Comparison of ENCODE assay signal across 1 cellular context in the genomic region with DNA sequence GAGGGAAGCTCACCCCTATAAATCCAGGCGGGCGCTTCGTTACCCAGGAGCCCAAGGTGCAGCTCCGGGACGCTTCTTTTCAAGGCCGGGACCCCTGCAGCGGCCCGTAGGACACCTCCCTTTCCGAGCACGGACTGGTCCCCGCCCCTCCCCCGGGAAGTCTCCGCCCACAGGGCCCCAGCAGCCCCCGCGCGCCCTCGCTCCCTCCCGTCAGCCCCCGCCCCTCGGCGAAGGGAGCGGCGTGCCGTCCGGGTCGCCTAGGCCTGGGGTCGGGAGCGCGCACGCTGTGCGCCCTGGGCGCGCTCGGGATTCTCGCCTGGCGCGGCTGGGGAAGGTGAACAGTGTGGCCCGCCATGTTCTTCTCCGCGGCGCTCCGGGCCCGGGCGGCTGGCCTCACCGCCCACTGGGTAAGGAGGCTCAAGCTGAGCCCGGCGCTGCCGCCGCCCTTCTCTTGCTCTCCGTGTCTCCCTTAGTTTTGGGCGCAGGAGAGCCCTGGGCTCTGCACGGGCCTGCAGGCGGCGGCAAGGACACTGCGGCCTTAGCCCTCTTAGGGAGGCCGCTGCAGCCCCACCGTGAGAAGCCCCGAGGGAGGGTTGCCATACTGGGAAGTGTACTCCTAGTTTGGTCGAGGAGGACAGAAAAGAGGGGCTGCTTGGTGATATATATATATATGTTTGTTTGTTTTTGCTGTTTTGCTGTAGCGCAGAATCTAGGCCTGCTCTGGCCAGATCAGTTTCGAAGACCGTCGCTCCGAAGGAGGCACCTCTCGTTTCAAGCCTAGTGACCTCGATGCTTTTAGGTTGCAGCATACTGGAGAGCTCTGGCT.
A peak's percentile ranks its signal among the peaks of the same experiment; 100 is the strongest.
TF ChIP-seq lines count a peak whose summit lies in the region.

A gene (plus strand): TSS at position 309 of the 826 bp plus-strand sequence. CDS start 45 bp downstream, at position 354.

TF ChIP-seq in WTC11, 78 proteins besides CTCF, POLR2A, EP300 and RAD21 (continued from another document and continues in another):
- TF ChIP-seq, protein P1, sequence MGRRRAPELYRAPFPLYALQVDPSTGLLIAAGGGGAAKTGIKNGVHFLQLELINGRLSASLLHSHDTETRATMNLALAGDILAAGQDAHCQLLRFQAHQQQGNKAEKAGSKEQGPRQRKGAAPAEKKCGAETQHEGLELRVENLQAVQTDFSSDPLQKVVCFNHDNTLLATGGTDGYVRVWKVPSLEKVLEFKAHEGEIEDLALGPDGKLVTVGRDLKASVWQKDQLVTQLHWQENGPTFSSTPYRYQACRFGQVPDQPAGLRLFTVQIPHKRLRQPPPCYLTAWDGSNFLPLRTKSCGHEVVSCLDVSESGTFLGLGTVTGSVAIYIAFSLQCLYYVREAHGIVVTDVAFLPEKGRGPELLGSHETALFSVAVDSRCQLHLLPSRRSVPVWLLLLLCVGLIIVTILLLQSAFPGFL (CRISPR knock-in tag; IDR thresholded peaks at IDR 0.05; ENCODE audit: borderline replicate concordance): no peak
- TF ChIP-seq, protein P2, sequence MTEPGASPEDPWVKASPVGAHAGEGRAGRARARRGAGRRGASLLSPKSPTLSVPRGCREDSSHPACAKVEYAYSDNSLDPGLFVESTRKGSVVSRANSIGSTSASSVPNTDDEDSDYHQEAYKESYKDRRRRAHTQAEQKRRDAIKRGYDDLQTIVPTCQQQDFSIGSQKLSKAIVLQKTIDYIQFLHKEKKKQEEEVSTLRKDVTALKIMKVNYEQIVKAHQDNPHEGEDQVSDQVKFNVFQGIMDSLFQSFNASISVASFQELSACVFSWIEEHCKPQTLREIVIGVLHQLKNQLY (CRISPR knock-in tag; IDR thresholded peaks at IDR 0.05): no peak
- TF ChIP-seq, protein P3, sequence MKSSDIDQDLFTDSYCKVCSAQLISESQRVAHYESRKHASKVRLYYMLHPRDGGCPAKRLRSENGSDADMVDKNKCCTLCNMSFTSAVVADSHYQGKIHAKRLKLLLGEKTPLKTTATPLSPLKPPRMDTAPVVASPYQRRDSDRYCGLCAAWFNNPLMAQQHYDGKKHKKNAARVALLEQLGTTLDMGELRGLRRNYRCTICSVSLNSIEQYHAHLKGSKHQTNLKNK (CRISPR knock-in tag; IDR thresholded peaks at IDR 0.05): no peak
- TF ChIP-seq NFE2L1 (CRISPR knock-in tag; IDR thresholded peaks at IDR 0.05): peak; percentile 50; the same call in 1 of the 2 replicates
- TF ChIP-seq ZNF232 (CRISPR knock-in tag; IDR thresholded peaks at IDR 0.05): peak; percentile 48; the same call in 1 of the 2 replicates
- TF ChIP-seq, protein P4, sequence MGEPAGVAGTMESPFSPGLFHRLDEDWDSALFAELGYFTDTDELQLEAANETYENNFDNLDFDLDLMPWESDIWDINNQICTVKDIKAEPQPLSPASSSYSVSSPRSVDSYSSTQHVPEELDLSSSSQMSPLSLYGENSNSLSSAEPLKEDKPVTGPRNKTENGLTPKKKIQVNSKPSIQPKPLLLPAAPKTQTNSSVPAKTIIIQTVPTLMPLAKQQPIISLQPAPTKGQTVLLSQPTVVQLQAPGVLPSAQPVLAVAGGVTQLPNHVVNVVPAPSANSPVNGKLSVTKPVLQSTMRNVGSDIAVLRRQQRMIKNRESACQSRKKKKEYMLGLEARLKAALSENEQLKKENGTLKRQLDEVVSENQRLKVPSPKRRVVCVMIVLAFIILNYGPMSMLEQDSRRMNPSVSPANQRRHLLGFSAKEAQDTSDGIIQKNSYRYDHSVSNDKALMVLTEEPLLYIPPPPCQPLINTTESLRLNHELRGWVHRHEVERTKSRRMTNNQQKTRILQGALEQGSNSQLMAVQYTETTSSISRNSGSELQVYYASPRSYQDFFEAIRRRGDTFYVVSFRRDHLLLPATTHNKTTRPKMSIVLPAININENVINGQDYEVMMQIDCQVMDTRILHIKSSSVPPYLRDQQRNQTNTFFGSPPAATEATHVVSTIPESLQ (CRISPR knock-in tag; IDR thresholded peaks at IDR 0.05): no peak
- TF ChIP-seq HMGA2 (CRISPR knock-in tag; IDR thresholded peaks at IDR 0.05): no peak
- no peak for TF ChIP-seq RELA (CRISPR knock-in tag; IDR thresholded peaks at IDR 0.05; ENCODE audit: borderline replicate concordance)
- TF ChIP-seq, protein P5, sequence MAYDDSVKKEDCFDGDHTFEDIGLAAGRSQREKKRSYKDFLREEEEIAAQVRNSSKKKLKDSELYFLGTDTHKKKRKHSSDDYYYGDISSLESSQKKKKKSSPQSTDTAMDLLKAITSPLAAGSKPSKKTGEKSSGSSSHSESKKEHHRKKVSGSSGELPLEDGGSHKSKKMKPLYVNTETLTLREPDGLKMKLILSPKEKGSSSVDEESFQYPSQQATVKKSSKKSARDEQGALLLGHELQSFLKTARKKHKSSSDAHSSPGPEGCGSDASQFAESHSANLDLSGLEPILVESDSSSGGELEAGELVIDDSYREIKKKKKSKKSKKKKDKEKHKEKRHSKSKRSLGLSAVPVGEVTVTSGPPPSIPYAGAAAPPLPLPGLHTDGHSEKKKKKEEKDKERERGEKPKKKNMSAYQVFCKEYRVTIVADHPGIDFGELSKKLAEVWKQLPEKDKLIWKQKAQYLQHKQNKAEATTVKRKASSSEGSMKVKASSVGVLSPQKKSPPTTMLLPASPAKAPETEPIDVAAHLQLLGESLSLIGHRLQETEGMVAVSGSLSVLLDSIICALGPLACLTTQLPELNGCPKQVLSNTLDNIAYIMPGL (CRISPR knock-in tag; IDR thresholded peaks at IDR 0.05): peak; percentile 85
- TF ChIP-seq, protein P6, sequence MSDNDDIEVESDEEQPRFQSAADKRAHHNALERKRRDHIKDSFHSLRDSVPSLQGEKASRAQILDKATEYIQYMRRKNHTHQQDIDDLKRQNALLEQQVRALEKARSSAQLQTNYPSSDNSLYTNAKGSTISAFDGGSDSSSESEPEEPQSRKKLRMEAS (CRISPR knock-in tag; IDR thresholded peaks at IDR 0.05): peak; percentile 70; the same call in 1 of the 2 replicates
- TF ChIP-seq, protein P7, sequence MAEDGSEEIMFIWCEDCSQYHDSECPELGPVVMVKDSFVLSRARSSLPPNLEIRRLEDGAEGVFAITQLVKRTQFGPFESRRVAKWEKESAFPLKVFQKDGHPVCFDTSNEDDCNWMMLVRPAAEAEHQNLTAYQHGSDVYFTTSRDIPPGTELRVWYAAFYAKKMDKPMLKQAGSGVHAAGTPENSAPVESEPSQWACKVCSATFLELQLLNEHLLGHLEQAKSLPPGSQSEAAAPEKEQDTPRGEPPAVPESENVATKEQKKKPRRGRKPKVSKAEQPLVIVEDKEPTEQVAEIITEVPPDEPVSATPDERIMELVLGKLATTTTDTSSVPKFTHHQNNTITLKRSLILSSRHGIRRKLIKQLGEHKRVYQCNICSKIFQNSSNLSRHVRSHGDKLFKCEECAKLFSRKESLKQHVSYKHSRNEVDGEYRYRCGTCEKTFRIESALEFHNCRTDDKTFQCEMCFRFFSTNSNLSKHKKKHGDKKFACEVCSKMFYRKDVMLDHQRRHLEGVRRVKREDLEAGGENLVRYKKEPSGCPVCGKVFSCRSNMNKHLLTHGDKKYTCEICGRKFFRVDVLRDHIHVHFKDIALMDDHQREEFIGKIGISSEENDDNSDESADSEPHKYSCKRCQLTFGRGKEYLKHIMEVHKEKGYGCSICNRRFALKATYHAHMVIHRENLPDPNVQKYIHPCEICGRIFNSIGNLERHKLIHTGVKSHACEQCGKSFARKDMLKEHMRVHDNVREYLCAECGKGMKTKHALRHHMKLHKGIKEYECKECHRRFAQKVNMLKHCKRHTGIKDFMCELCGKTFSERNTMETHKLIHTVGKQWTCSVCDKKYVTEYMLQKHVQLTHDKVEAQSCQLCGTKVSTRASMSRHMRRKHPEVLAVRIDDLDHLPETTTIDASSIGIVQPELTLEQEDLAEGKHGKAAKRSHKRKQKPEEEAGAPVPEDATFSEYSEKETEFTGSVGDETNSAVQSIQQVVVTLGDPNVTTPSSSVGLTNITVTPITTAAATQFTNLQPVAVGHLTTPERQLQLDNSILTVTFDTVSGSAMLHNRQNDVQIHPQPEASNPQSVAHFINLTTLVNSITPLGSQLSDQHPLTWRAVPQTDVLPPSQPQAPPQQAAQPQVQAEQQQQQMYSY (CRISPR knock-in tag; IDR thresholded peaks at IDR 0.05): no peak
- TF ChIP-seq ZNF121 (CRISPR knock-in tag; IDR thresholded peaks at IDR 0.05): no peak
- TF ChIP-seq NFYB (CRISPR knock-in tag; conservative IDR thresholded peaks at IDR 0.05; ENCODE audit: low read depth): no peak
- TF ChIP-seq, protein P8, sequence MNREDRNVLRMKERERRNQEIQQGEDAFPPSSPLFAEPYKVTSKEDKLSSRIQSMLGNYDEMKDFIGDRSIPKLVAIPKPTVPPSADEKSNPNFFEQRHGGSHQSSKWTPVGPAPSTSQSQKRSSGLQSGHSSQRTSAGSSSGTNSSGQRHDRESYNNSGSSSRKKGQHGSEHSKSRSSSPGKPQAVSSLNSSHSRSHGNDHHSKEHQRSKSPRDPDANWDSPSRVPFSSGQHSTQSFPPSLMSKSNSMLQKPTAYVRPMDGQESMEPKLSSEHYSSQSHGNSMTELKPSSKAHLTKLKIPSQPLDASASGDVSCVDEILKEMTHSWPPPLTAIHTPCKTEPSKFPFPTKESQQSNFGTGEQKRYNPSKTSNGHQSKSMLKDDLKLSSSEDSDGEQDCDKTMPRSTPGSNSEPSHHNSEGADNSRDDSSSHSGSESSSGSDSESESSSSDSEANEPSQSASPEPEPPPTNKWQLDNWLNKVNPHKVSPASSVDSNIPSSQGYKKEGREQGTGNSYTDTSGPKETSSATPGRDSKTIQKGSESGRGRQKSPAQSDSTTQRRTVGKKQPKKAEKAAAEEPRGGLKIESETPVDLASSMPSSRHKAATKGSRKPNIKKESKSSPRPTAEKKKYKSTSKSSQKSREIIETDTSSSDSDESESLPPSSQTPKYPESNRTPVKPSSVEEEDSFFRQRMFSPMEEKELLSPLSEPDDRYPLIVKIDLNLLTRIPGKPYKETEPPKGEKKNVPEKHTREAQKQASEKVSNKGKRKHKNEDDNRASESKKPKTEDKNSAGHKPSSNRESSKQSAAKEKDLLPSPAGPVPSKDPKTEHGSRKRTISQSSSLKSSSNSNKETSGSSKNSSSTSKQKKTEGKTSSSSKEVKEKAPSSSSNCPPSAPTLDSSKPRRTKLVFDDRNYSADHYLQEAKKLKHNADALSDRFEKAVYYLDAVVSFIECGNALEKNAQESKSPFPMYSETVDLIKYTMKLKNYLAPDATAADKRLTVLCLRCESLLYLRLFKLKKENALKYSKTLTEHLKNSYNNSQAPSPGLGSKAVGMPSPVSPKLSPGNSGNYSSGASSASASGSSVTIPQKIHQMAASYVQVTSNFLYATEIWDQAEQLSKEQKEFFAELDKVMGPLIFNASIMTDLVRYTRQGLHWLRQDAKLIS (CRISPR knock-in tag; IDR thresholded peaks at IDR 0.05; ENCODE audit: borderline replicate concordance): no peak
- TF ChIP-seq FOXJ3 (CRISPR knock-in tag; IDR thresholded peaks at IDR 0.05; ENCODE audit: borderline replicate concordance): no peak
- TF ChIP-seq, protein P9, sequence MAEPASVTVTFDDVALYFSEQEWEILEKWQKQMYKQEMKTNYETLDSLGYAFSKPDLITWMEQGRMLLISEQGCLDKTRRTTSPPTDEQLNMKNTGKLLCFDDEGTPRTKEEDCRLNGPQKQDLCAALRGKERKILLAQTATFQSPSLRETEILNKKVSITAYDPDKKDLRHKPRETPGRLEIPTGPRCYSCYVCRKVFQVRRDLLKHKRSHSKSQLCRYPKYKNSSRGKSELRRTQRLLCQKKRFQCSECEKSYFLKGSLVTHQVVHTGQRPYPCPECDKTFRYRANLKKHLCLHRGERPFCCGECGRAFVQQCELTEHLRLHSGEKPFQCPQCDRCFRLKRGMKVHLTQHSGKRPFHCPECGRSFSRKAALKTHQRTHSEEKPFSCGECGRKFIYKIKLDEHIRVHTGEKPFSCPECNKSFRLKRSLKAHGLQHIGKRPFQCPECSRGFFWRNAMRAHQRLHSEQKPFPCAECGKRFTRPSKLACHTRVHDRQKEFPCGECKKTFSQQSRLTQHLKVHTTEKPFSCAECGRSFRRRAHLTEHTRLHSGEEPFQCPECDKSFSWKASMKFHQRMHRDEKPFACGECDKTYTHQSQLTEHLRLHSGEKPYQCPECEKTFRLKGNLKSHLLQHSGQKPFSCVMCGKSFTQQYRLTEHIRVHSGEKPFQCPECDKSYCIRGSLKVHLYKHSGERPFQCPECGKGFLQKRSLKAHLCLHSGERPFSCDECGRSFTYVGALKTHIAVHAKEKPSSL (CRISPR knock-in tag; conservative IDR thresholded peaks at IDR 0.05): no peak
- TF ChIP-seq SMAD4 (CRISPR knock-in tag; IDR thresholded peaks at IDR 0.05): no peak
- TF ChIP-seq, protein P10, sequence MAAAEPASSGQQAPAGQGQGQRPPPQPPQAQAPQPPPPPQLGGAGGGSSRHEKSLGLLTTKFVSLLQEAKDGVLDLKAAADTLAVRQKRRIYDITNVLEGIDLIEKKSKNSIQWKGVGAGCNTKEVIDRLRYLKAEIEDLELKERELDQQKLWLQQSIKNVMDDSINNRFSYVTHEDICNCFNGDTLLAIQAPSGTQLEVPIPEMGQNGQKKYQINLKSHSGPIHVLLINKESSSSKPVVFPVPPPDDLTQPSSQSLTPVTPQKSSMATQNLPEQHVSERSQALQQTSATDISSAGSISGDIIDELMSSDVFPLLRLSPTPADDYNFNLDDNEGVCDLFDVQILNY (CRISPR knock-in tag; IDR thresholded peaks at IDR 0.05): peak; percentile 81
- TF ChIP-seq, protein P11, sequence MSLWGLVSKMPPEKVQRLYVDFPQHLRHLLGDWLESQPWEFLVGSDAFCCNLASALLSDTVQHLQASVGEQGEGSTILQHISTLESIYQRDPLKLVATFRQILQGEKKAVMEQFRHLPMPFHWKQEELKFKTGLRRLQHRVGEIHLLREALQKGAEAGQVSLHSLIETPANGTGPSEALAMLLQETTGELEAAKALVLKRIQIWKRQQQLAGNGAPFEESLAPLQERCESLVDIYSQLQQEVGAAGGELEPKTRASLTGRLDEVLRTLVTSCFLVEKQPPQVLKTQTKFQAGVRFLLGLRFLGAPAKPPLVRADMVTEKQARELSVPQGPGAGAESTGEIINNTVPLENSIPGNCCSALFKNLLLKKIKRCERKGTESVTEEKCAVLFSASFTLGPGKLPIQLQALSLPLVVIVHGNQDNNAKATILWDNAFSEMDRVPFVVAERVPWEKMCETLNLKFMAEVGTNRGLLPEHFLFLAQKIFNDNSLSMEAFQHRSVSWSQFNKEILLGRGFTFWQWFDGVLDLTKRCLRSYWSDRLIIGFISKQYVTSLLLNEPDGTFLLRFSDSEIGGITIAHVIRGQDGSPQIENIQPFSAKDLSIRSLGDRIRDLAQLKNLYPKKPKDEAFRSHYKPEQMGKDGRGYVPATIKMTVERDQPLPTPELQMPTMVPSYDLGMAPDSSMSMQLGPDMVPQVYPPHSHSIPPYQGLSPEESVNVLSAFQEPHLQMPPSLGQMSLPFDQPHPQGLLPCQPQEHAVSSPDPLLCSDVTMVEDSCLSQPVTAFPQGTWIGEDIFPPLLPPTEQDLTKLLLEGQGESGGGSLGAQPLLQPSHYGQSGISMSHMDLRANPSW (CRISPR knock-in tag; conservative IDR thresholded peaks at IDR 0.05; ENCODE audit: low read depth): no peak
- TF ChIP-seq, protein P12, sequence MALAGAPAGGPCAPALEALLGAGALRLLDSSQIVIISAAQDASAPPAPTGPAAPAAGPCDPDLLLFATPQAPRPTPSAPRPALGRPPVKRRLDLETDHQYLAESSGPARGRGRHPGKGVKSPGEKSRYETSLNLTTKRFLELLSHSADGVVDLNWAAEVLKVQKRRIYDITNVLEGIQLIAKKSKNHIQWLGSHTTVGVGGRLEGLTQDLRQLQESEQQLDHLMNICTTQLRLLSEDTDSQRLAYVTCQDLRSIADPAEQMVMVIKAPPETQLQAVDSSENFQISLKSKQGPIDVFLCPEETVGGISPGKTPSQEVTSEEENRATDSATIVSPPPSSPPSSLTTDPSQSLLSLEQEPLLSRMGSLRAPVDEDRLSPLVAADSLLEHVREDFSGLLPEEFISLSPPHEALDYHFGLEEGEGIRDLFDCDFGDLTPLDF (CRISPR knock-in tag; IDR thresholded peaks at IDR 0.05): no peak
- TF ChIP-seq NR3C1 (CRISPR knock-in tag; conservative IDR thresholded peaks at IDR 0.05; ENCODE audit: low read depth): no peak
